In genomic region chr13:32031025-32031814, GRCh38 we compare ENCODE assay signal across 7 cellular contexts.
DNase-seq lines count a peak whose midpoint lies in the region; ATAC-seq and TF ChIP-seq lines count a peak whose summit lies in the region.

FRY (plus strand) TSS chr13:32031774; CDS start chr13:32031796, 22 bp downstream.

- peak within 1 kb of the TSS; percentile 83 for H3K27ac ChIP-seq in VCaP

- TF ChIP-seq CTCF in GM13977 (IDR thresholded peaks at IDR 0.05; ENCODE audit: extremely low read depth, insufficient read depth, missing control alignments): no peak
- TF ChIP-seq CTCF in VCaP (conservative IDR thresholded peaks at IDR 0.05): peak; percentile 18; the same call in 1 of the 2 replicates

- peak; percentile 89 for ATAC-seq in HG02759 (IDR thresholded peaks at IDR 0.05; ENCODE audit: unreplicated experiment)

- in situ Hi-C loops in GM13977 (cut with MboI; ENCODE audit: low pct_unique_long_range_greater_than_20kb, low sequenced_read_pairs, unreplicated experiment): no loop called here

- DNase-seq in GM13977 (ENCODE audit: low spot score) (peak; percentile 74), NCI-H146 treated with DMSO at 0.1 percent for 48 hours (lab: John Stamatoyannopoulos, UW; ENCODE audit: unreplicated experiment) (peak; percentile 87), iris pigment epithelial cell (ENCODE audit: low read depth) (peak; percentile 72)
- peak; percentile 43 for DNase-seq in central memory CD4-positive, alpha-beta T cell
- DNase-seq in stimulated activated CD4-positive, alpha-beta T cell treated with anti-CD3 and anti-CD28 coated beads, Interleukin-12 subunit alpha, Interleukin-12 subunit beta, amount 100 ng/mL, for 24 hours (ENCODE audit: low read depth in 2 of 2): peak; percentile 2 to 31

Comparison
In these comparisons a context has a peak if more than half of its experiments do, and no peak if none do; other contexts are left out.
1. Peak in every context shown above with its lines: DNase-seq, ATAC-seq and H3K27ac ChIP-seq.
2. DNase-seq: peak in every context shown above with its lines; median percentile 87 in NCI-H146 treated with DMSO at 0.1 percent for 48 hours; 74 in GM13977; 72 in iris pigment epithelial cell; 43 in central memory CD4-positive, alpha-beta T cell; 16 in stimulated activated CD4-positive, alpha-beta T cell treated with anti-CD3 and anti-CD28 coated beads, Interleukin-12 subunit alpha, Interleukin-12 subunit beta, amount 100 ng/mL, for 24 hours.